ENCODE assay signal across 9 cellular contexts in genomic region chrX:41733939-41734338, GRCh38. TPM values are rescaled to one million over a fixed set of nuclear protein-coding genes. Genes with fewer than 3 reads are reported as not detected.
DNase-seq lines count a peak whose midpoint lies in the region; ATAC-seq lines count a peak whose summit lies in the region.
"Had no signal": no experiment of that assay in that cellular context is flagged by ENCODE, and none has a peak within 500 bp of the region (broad histone marks: within the 10 kb centered on the region; RNA-seq: fewer than 3 reads in every experiment).

No MANE protein-coding gene starts in this region.

- H3K27me3 Mint-ChIP-seq in CD4-positive, CD25-positive, alpha-beta regulatory T cell = no peaks in the 10 kb centered on the region
- H3K27me3 Mint-ChIP-seq in activated CD4-positive, alpha-beta memory T cell treated with anti-CD3 and anti-CD28 coated beads for 36 hours = no peaks in the 10 kb centered on the region

- H3K36me3 ChIP-seq in CD4-positive, CD25-positive, alpha-beta regulatory T cell (ENCODE audit: control insufficient read depth, insufficient read depth, low read length) = peaks cover 7% of the 10 kb centered on the region

- H3K4me3 Mint-ChIP-seq in CD4-positive, CD25-positive, alpha-beta regulatory T cell = no peak overlapping the region
- no peak overlapping the region for H3K4me3 Mint-ChIP-seq in activated CD4-positive, alpha-beta memory T cell treated with anti-CD3 and anti-CD28 coated beads for 36 hours

- H3K36me3 Mint-ChIP-seq in CD4-positive, CD25-positive, alpha-beta regulatory T cell = peaks cover 9% of the 10 kb centered on the region
- peaks cover 10% of the 10 kb centered on the region for H3K36me3 Mint-ChIP-seq in activated CD4-positive, alpha-beta memory T cell treated with anti-CD3 and anti-CD28 coated beads for 36 hours

- peak overlapping the region in 1 of 3 donors; percentile 13 for H3K27ac Mint-ChIP-seq in CD4-positive, CD25-positive, alpha-beta regulatory T cell
- peak overlapping the region; percentile 79 for H3K27ac Mint-ChIP-seq in activated CD4-positive, alpha-beta memory T cell treated with anti-CD3 and anti-CD28 coated beads for 36 hours

- CTCF ChIA-PET in activated CD4-positive, alpha-beta memory T cell treated with anti-CD3 and anti-CD28 coated beads for 36 hours (lab: Charles Lee) = no interaction called here

- H3K27ac ChIP-seq in CD4-positive, CD25-positive, alpha-beta regulatory T cell (ENCODE audit: insufficient read depth, low read length, poor library complexity, severe bottlenecking) = no peak overlapping the region

- H3K27me3 ChIP-seq in CD4-positive, CD25-positive, alpha-beta regulatory T cell (ENCODE audit: control insufficient read depth, insufficient read depth, low read length) = no peaks in the 10 kb centered on the region

- H3K9me3 ChIP-seq in CD4-positive, CD25-positive, alpha-beta regulatory T cell (ENCODE audit: control insufficient read depth in 2 of 2, low read length in 2 of 2) = no peaks in the 10 kb centered on the region

- intact Hi-C loops in activated CD4-positive, alpha-beta memory T cell treated with anti-CD3 and anti-CD28 coated beads for 36 hours (cut with micrococcal nuclease) = loop anchor here (1.0 kb wide), 4 partner anchors 14 to 176 kb away; no protein-coding TSS in a partner anchor

- no peak overlapping the region for H3K4me3 ChIP-seq in CD4-positive, CD25-positive, alpha-beta regulatory T cell (ENCODE audit: low read depth, low read length)

- peaks cover 8% of the 10 kb centered on the region for H3K4me1 ChIP-seq in CD4-positive, CD25-positive, alpha-beta regulatory T cell (ENCODE audit: control insufficient read depth, insufficient read depth, low read length, poor library complexity, severe bottlenecking)

- H3K9me3 Mint-ChIP-seq in CD4-positive, CD25-positive, alpha-beta regulatory T cell = no peaks in the 10 kb centered on the region
- H3K9me3 Mint-ChIP-seq in activated CD4-positive, alpha-beta memory T cell treated with anti-CD3 and anti-CD28 coated beads for 36 hours = no peaks in the 10 kb centered on the region

- POLR2A ChIA-PET in activated CD4-positive, alpha-beta memory T cell treated with anti-CD3 and anti-CD28 coated beads for 36 hours (lab: Charles Lee) = no interaction called here

- H3K4me1 Mint-ChIP-seq in CD4-positive, CD25-positive, alpha-beta regulatory T cell = peaks cover 7 to 34% (median 18%) of the 10 kb centered on the region in 4 donors
- peaks cover 29% of the 10 kb centered on the region for H3K4me1 Mint-ChIP-seq in activated CD4-positive, alpha-beta memory T cell treated with anti-CD3 and anti-CD28 coated beads for 36 hours (ENCODE audit: low read depth)

- peak in 1 of 3 donors; percentile 62 for DNase-seq in CD4-positive, CD25-positive, alpha-beta regulatory T cell
- DNase-seq in activated CD4-positive, alpha-beta memory T cell treated with anti-CD3 and anti-CD28 coated beads for 36 hours = peak; percentile 40
- DNase-seq in NCI-H345 (lab: John Stamatoyannopoulos, UW) (no peak), SIG-M5 (lab: John Stamatoyannopoulos, UW) (no peak), COLO829 (ENCODE audit: low spot score) (no peak), DMS53 treated with DMSO at 0.1 percent for 48 hours (lab: John Stamatoyannopoulos, UW; ENCODE audit: unreplicated experiment) (no peak)

- ATAC-seq in CD4-positive, CD25-positive, alpha-beta regulatory T cell (ENCODE audit: low read depth in 2 of 2) = peak; percentile 47 to 66
- peak; percentile 95 for ATAC-seq in GM19043 (IDR thresholded peaks at IDR 0.05; ENCODE audit: low read depth, unreplicated experiment)
- ATAC-seq in HG03025 (IDR thresholded peaks at IDR 0.05; ENCODE audit: low FRiP score, unreplicated experiment) = peak; percentile 95

RNA-seq across cellular contexts. Expression of gene GPR82, which starts 10.0 kb away (rescaled TPM):
- not detected for total RNA-seq in CD4-positive, CD25-positive, alpha-beta regulatory T cell
- polyA plus RNA-seq in CD4-positive, CD25-positive, alpha-beta regulatory T cell = under 1 TPM; 0.25 to 0.83 (median 0.39) TPM
- under 1 TPM; 0.07 to 0.19 TPM for total RNA-seq in activated CD4-positive, alpha-beta memory T cell treated with anti-CD3 and anti-CD28 coated beads for 36 hours
- total RNA-seq: skeletal muscle tissue had no signal

RNA-seq across cellular contexts. Expression of gene GPR34, which starts 45.2 kb away (rescaled TPM):
- total RNA-seq in CD4-positive, CD25-positive, alpha-beta regulatory T cell = not detected
- under 1 TPM in 3 of 4 donors, not detected in 1; 0.17 to 0.53 (median 0.24) TPM for polyA plus RNA-seq in CD4-positive, CD25-positive, alpha-beta regulatory T cell
- total RNA-seq in activated CD4-positive, alpha-beta memory T cell treated with anti-CD3 and anti-CD28 coated beads for 36 hours = under 1 TPM; 0.24 to 0.36 TPM
